ENCODE assay signal across 23 cellular contexts in the genomic region with DNA sequence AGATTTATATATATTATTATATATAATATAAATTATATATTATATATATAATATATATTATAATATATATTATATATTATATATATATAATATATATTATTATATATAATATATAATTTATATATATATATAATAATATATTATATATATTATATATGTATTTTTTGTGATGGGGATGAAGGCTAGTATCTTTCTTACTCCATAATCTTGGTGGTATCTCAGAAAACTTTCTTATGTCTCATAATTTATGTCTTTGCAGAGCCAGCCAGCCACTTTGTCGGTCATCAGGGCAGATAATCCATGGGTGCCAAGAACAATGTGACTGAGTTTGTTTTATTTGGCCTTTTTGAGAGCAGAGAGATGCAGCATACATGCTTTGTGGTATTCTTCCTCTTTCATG. TPM values are rescaled to one million over a fixed set of nuclear protein-coding genes. Genes with fewer than 3 reads are reported as not detected.
DNase-seq lines count a peak whose midpoint lies in the region; ATAC-seq, FAIRE-seq and TF ChIP-seq lines count a peak whose summit lies in the region.
"Had no signal": no experiment of that assay in that cellular context is flagged by ENCODE, and none has a peak within 500 bp of the region (broad histone marks: within the 10 kb centered on the region; RNA-seq: fewer than 3 reads in every experiment).

A gene with protein sequence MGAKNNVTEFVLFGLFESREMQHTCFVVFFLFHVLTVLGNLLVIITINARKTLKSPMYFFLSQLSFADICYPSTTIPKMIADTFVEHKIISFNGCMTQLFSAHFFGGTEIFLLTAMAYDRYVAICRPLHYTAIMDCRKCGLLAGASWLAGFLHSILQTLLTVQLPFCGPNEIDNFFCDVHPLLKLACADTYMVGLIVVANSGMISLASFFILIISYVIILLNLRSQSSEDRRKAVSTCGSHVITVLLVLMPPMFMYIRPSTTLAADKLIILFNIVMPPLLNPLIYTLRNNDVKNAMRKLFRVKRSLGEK (plus strand): TSS at position 301 of the 400 bp plus-strand sequence. CDS start 0 bp downstream, at position 301.

- no peaks in the 10 kb centered on the region for H3K4me1 ChIP-seq in small intestine (ENCODE audit: control insufficient read depth in 2 of 2, insufficient read depth in 1 of 2, low read depth in 1 of 2, low read length in 1 of 2)

- no peak within 1 kb of the TSS for H3K27ac ChIP-seq in small intestine (ENCODE audit: low read depth in 1 of 2, low read length in 1 of 2)

- POLR2A ChIA-PET in WTC11 (lab: Charles Lee), result no interaction called here

- no peaks in the 10 kb centered on the region for H3K27me3 ChIP-seq in small intestine (ENCODE audit: control insufficient read depth in 2 of 2, insufficient read depth in 2 of 2, low read length in 2 of 2)

- no peak for DNase-seq in WTC11 (ENCODE audit: low spot score)
- no peak for DNase-seq in frontal cortex (ENCODE audit: low spot score in 2 of 2)
- DNase-seq in small intestine, result no peak
- no peak for DNase-seq in left cardiac atrium
- DNase-seq in NCI-H2227 (lab: John Stamatoyannopoulos, UW; ENCODE audit: unreplicated experiment), result no peak
- DNase-seq: 8988T; C1 segment of cervical spinal cord; Calu3; CD4-positive, alpha-beta memory T cell; COR-L47; DMS53; DMS79 treated with DMSO at 0.1 percent for 48 hours; H9 had no signal

- no peaks in the 10 kb centered on the region for H3K9me3 ChIP-seq in small intestine (ENCODE audit: control insufficient read depth, low read depth)

- H3K36me3 ChIP-seq in small intestine (ENCODE audit: control insufficient read depth in 2 of 2, insufficient read depth in 2 of 2, low read length in 2 of 2), result no peaks in the 10 kb centered on the region

- intact Hi-C loops in left cardiac atrium (cut with DNase I), result loop anchor here (10.0 kb wide), 2 partner anchors 121 to 131 kb away; no protein-coding TSS in a partner anchor

- no peak within 1 kb of the TSS for H3K27ac Mint-ChIP-seq in WTC11
- H3K27ac Mint-ChIP-seq: GM23338, H9 had no signal

- TF ChIP-seq CTCF in WTC11 (IDR thresholded peaks at IDR 0.05), result no peak

- H3K4me3 Mint-ChIP-seq in WTC11, result no peak within 1 kb of the TSS
- H3K4me3 Mint-ChIP-seq: CD4-positive, alpha-beta memory T cell; GM23338; H9 had no signal

- WGBS in small intestine, 3 donors, result 61 to 65% (median 65%) methylated on average over 1 of the region's 1 CpG

- H3K4me3 ChIP-seq in small intestine (ENCODE audit: low read depth in 1 of 2, low read length in 2 of 2), result no peak within 1 kb of the TSS
- H3K4me3 ChIP-seq: GM23338 had no signal

- FAIRE-seq in G401.6 (lab: Jason Lieb, UNC), result peak; percentile 87
- peak; percentile 69 for FAIRE-seq in frontal cortex (lab: Jason Lieb, UNC)
- FAIRE-seq in small intestine (lab: Jason Lieb, UNC), result peak; percentile 97
- FAIRE-seq: GM19239 had no signal

- H3K27me3 Mint-ChIP-seq in WTC11 (ENCODE audit: low read depth), result peaks cover 8% of the 10 kb centered on the region

- H3K4me1 Mint-ChIP-seq in WTC11, result no peaks in the 10 kb centered on the region
- H3K4me1 Mint-ChIP-seq: GM23338, H9 had no signal

- peaks cover 64% of the 10 kb centered on the region for H3K36me3 Mint-ChIP-seq in WTC11
- H3K36me3 Mint-ChIP-seq: CD4-positive, alpha-beta memory T cell had no signal

- ATAC-seq in WTC11, result no peak
- ATAC-seq in left cardiac atrium, result no peak
- no peak for ATAC-seq in GM18502 (IDR thresholded peaks at IDR 0.05; ENCODE audit: poor library complexity, unreplicated experiment)
- ATAC-seq: GM23338, HCT116 had no signal

- CTCF ChIA-PET in WTC11 (lab: Charles Lee), result no interaction called here

- H3K9me3 Mint-ChIP-seq in WTC11, result peaks cover 81% of the 10 kb centered on the region

TF ChIP-seq in WTC11, 78 proteins besides CTCF, POLR2A, EP300 and RAD21:
- TF ChIP-seq HMGA2 (CRISPR knock-in tag; IDR thresholded peaks at IDR 0.05) (peak; percentile 7; the same call in 1 of the 2 replicates), EMX1 (CRISPR knock-in tag; IDR thresholded peaks at IDR 0.05) (no peak), ZNF232 (CRISPR knock-in tag; IDR thresholded peaks at IDR 0.05) (no peak)
- TF ChIP-seq, protein P1, sequence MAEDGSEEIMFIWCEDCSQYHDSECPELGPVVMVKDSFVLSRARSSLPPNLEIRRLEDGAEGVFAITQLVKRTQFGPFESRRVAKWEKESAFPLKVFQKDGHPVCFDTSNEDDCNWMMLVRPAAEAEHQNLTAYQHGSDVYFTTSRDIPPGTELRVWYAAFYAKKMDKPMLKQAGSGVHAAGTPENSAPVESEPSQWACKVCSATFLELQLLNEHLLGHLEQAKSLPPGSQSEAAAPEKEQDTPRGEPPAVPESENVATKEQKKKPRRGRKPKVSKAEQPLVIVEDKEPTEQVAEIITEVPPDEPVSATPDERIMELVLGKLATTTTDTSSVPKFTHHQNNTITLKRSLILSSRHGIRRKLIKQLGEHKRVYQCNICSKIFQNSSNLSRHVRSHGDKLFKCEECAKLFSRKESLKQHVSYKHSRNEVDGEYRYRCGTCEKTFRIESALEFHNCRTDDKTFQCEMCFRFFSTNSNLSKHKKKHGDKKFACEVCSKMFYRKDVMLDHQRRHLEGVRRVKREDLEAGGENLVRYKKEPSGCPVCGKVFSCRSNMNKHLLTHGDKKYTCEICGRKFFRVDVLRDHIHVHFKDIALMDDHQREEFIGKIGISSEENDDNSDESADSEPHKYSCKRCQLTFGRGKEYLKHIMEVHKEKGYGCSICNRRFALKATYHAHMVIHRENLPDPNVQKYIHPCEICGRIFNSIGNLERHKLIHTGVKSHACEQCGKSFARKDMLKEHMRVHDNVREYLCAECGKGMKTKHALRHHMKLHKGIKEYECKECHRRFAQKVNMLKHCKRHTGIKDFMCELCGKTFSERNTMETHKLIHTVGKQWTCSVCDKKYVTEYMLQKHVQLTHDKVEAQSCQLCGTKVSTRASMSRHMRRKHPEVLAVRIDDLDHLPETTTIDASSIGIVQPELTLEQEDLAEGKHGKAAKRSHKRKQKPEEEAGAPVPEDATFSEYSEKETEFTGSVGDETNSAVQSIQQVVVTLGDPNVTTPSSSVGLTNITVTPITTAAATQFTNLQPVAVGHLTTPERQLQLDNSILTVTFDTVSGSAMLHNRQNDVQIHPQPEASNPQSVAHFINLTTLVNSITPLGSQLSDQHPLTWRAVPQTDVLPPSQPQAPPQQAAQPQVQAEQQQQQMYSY (CRISPR knock-in tag; IDR thresholded peaks at IDR 0.05), result no peak
- TF ChIP-seq, protein P2, sequence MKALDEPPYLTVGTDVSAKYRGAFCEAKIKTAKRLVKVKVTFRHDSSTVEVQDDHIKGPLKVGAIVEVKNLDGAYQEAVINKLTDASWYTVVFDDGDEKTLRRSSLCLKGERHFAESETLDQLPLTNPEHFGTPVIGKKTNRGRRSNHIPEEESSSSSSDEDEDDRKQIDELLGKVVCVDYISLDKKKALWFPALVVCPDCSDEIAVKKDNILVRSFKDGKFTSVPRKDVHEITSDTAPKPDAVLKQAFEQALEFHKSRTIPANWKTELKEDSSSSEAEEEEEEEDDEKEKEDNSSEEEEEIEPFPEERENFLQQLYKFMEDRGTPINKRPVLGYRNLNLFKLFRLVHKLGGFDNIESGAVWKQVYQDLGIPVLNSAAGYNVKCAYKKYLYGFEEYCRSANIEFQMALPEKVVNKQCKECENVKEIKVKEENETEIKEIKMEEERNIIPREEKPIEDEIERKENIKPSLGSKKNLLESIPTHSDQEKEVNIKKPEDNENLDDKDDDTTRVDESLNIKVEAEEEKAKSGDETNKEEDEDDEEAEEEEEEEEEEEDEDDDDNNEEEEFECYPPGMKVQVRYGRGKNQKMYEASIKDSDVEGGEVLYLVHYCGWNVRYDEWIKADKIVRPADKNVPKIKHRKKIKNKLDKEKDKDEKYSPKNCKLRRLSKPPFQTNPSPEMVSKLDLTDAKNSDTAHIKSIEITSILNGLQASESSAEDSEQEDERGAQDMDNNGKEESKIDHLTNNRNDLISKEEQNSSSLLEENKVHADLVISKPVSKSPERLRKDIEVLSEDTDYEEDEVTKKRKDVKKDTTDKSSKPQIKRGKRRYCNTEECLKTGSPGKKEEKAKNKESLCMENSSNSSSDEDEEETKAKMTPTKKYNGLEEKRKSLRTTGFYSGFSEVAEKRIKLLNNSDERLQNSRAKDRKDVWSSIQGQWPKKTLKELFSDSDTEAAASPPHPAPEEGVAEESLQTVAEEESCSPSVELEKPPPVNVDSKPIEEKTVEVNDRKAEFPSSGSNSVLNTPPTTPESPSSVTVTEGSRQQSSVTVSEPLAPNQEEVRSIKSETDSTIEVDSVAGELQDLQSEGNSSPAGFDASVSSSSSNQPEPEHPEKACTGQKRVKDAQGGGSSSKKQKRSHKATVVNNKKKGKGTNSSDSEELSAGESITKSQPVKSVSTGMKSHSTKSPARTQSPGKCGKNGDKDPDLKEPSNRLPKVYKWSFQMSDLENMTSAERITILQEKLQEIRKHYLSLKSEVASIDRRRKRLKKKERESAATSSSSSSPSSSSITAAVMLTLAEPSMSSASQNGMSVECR (CRISPR knock-in tag; IDR thresholded peaks at IDR 0.05; ENCODE audit: borderline replicate concordance), result no peak
- TF ChIP-seq, protein P3, sequence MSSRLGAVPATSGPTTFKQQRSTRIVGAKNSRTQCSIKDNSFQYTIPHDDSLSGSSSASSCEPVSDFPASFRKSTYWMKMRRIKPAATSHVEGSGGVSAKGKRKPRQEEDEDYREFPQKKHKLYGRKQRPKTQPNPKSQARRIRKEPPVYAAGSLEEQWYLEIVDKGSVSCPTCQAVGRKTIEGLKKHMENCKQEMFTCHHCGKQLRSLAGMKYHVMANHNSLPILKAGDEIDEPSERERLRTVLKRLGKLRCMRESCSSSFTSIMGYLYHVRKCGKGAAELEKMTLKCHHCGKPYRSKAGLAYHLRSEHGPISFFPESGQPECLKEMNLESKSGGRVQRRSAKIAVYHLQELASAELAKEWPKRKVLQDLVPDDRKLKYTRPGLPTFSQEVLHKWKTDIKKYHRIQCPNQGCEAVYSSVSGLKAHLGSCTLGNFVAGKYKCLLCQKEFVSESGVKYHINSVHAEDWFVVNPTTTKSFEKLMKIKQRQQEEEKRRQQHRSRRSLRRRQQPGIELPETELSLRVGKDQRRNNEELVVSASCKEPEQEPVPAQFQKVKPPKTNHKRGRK (CRISPR knock-in tag; IDR thresholded peaks at IDR 0.05; ENCODE audit: borderline replicate concordance), result no peak
TF ChIP-seq in WTC11: peak in this region for 1.

RNA-seq across cellular contexts. Expression of the gene that starts here (rescaled TPM):
- total RNA-seq in WTC11 (2021) (not detected in 3 replicates), frontal cortex (not detected), left cardiac atrium (not detected)
- not detected for polyA plus RNA-seq in small intestine
- total RNA-seq: A673; Calu3; CD4-positive, alpha-beta memory T cell; Daoy; G401; GM23338; H4; H9 had no signal
- polyA plus RNA-seq: BJ; CD4-positive, alpha-beta memory T cell; GM23338 had no signal
